In genomic region chr18:47100214-47100831, GRCh38 we compare ENCODE assay signal across 8 cellular contexts. TPM values are rescaled to one million over a fixed set of nuclear protein-coding genes. Genes with fewer than 3 reads are reported as not detected.
DNase-seq lines count a peak whose midpoint lies in the region; ATAC-seq and TF ChIP-seq lines count a peak whose summit lies in the region.

No MANE protein-coding gene starts in this region.

- H2BK15ac ChIP-seq in mesenchymal stem cell (ENCODE audit: low read depth, poor library complexity, severe bottlenecking): no peak overlapping the region

- H3K23ac ChIP-seq in mesenchymal stem cell (ENCODE audit: low read length in 2 of 2): no peak overlapping the region

- CTCF ChIA-PET in activated CD8-positive, alpha-beta T cell treated with anti-CD3 and anti-CD28 coated beads for 36 hours (lab: Charles Lee): interaction anchor here (0.6 to 7.6 kb wide), 10 partner anchors 10 to 648 kb away, joined by 3 to 65 read pairs (median 4); no protein-coding TSS in a partner anchor

- H3K14ac ChIP-seq in mesenchymal stem cell (ENCODE audit: low read length in 2 of 2): no peak overlapping the region

- no peak overlapping the region for H3K9ac ChIP-seq in mesenchymal stem cell (ENCODE audit: low read length)

- no peaks in the 10 kb centered on the region for H3K27me3 Mint-ChIP-seq in activated CD8-positive, alpha-beta T cell treated with anti-CD3 and anti-CD28 coated beads for 36 hours

- no peak overlapping the region for H3K4me3 Mint-ChIP-seq in activated CD8-positive, alpha-beta T cell treated with anti-CD3 and anti-CD28 coated beads for 36 hours

- no peak overlapping the region for H2AK5ac ChIP-seq in mesenchymal stem cell (ENCODE audit: low read length, severe bottlenecking)

- intact Hi-C loops in activated CD8-positive, alpha-beta T cell treated with anti-CD3 and anti-CD28 coated beads for 36 hours (cut with micrococcal nuclease): loop anchor here (1.0 to 10.0 kb wide), 2 partner anchors 105 to 644 kb away; no protein-coding TSS in a partner anchor

- DNase-seq in AG09309 (ENCODE audit: low read depth): no peak
- DNase-seq in NCI-H345 treated with DMSO at 0.1 percent for 48 hours (lab: John Stamatoyannopoulos, UW; ENCODE audit: unreplicated experiment): peak; percentile 37
- peak; percentile 70 for DNase-seq in activated CD8-positive, alpha-beta T cell treated with anti-CD3 and anti-CD28 coated beads for 36 hours
- DNase-seq in effector memory CD4-positive, alpha-beta T cell: peak; percentile 19 to 41 (median 33)
- peak; percentile 52 for DNase-seq in mesenchymal stem cell
- peak; percentile 14 to 27 for DNase-seq in stimulated activated CD8-positive, alpha-beta memory T cell treated with anti-CD3 and anti-CD28 coated beads, Interleukin-4, amount 100 ng/mL, for 1 hour (ENCODE audit: low read depth in 2 of 2, low spot score in 1 of 2)

- H4K8ac ChIP-seq in mesenchymal stem cell (ENCODE audit: low read length): no peak overlapping the region

- no peak overlapping the region for H3K27ac Mint-ChIP-seq in activated CD8-positive, alpha-beta T cell treated with anti-CD3 and anti-CD28 coated beads for 36 hours

- H3K36me3 Mint-ChIP-seq in activated CD8-positive, alpha-beta T cell treated with anti-CD3 and anti-CD28 coated beads for 36 hours (ENCODE audit: low read depth): peaks cover 2% of the 10 kb centered on the region

- H3K9me3 Mint-ChIP-seq in activated CD8-positive, alpha-beta T cell treated with anti-CD3 and anti-CD28 coated beads for 36 hours: no peaks in the 10 kb centered on the region

- no peaks in the 10 kb centered on the region for H3K9me3 ChIP-seq in effector memory CD4-positive, alpha-beta T cell (ENCODE audit: control insufficient read depth, low read length)
- no peaks in the 10 kb centered on the region for H3K9me3 ChIP-seq in mesenchymal stem cell (ENCODE audit: control insufficient read depth, low read length)

- H3K27ac ChIP-seq in effector memory CD4-positive, alpha-beta T cell (ENCODE audit: insufficient read depth, low read length, poor library complexity, severe bottlenecking): no peak overlapping the region
- no peak overlapping the region for H3K27ac ChIP-seq in mesenchymal stem cell (ENCODE audit: low read length, poor library complexity, severe bottlenecking)

- no peaks in the 10 kb centered on the region for H3K4me1 Mint-ChIP-seq in activated CD8-positive, alpha-beta T cell treated with anti-CD3 and anti-CD28 coated beads for 36 hours (ENCODE audit: low read depth)

- H2AFZ ChIP-seq in mesenchymal stem cell (ENCODE audit: low read depth, low read length): no peak overlapping the region

- no peak overlapping the region for H3K4me2 ChIP-seq in mesenchymal stem cell (ENCODE audit: low read length, poor library complexity, severe bottlenecking)

- H3K4me3 ChIP-seq in AG09309 (ENCODE audit: control insufficient read depth, low read depth, low read length): no peak overlapping the region
- H3K4me3 ChIP-seq in effector memory CD4-positive, alpha-beta T cell (ENCODE audit: insufficient read depth, low read depth, low read length, poor library complexity, severe bottlenecking): no peak overlapping the region
- no peak overlapping the region for H3K4me3 ChIP-seq in mesenchymal stem cell (ENCODE audit: insufficient read depth in 1 of 2, low read depth in 1 of 2, low read length in 2 of 2)

- H2BK120ac ChIP-seq in mesenchymal stem cell (ENCODE audit: low read depth, low read length): no peak overlapping the region

- ATAC-seq in GM19397 (IDR thresholded peaks at IDR 0.05; ENCODE audit: unreplicated experiment) (peak; percentile 63), HG03139 (IDR thresholded peaks at IDR 0.05; ENCODE audit: unreplicated experiment) (no peak)
- ATAC-seq in activated CD8-positive, alpha-beta T cell treated with anti-CD3 and anti-CD28 coated beads for 36 hours: peak; percentile 72

- peak; percentile 87 for TF ChIP-seq CTCF in AG09309 (IDR thresholded peaks at IDR 0.05; ENCODE audit: control insufficient read depth, insufficient read depth, low read depth, low read length, missing control alignments)
- TF ChIP-seq CTCF in activated CD8-positive, alpha-beta T cell treated with anti-CD3 and anti-CD28 coated beads for 36 hours (IDR thresholded peaks at IDR 0.05): peak; percentile 72

- H3K4ac ChIP-seq in mesenchymal stem cell (ENCODE audit: low read depth in 1 of 2, low read length in 2 of 2): no peak overlapping the region

- no peak overlapping the region for H2BK12ac ChIP-seq in mesenchymal stem cell (ENCODE audit: low read length in 2 of 2)

- POLR2A ChIA-PET in activated CD8-positive, alpha-beta T cell treated with anti-CD3 and anti-CD28 coated beads for 36 hours (lab: Charles Lee): no interaction called here

- no peaks in the 10 kb centered on the region for H3K36me3 ChIP-seq in effector memory CD4-positive, alpha-beta T cell (ENCODE audit: control insufficient read depth, insufficient read depth, low read length)
- H3K36me3 ChIP-seq in mesenchymal stem cell (ENCODE audit: control insufficient read depth in 1 of 2, insufficient read depth in 2 of 2, low read depth in 1 of 2, low read length in 2 of 2): peaks cover 3 to 45% of the 10 kb centered on the region in 2 experiments

- H3K4me1 ChIP-seq in effector memory CD4-positive, alpha-beta T cell (ENCODE audit: control insufficient read depth, insufficient read depth, low read length, poor library complexity, severe bottlenecking): no peaks in the 10 kb centered on the region
- H3K4me1 ChIP-seq in mesenchymal stem cell (ENCODE audit: control insufficient read depth, insufficient read depth, low read depth, low read length): peaks cover 2% of the 10 kb centered on the region

- no peak overlapping the region for H2BK5ac ChIP-seq in mesenchymal stem cell (ENCODE audit: low read depth, low read length, poor library complexity, severe bottlenecking)

- no peak overlapping the region for H3K18ac ChIP-seq in mesenchymal stem cell (ENCODE audit: low read depth in 1 of 2, low read length in 2 of 2)

- H4K91ac ChIP-seq in mesenchymal stem cell (ENCODE audit: low read length): no peak overlapping the region

- no peaks in the 10 kb centered on the region for H3K27me3 ChIP-seq in effector memory CD4-positive, alpha-beta T cell (replicated peaks; ENCODE audit: control insufficient read depth, insufficient read depth, low read length, poor library complexity, severe bottlenecking)
- H3K27me3 ChIP-seq in mesenchymal stem cell (ENCODE audit: control insufficient read depth in 1 of 2, insufficient read depth in 1 of 2, low read length in 2 of 2): no peaks in the 10 kb centered on the region

- 42% methylated on average over 12 of the region's 12 CpGs for WGBS in mesenchymal stem cell

- H3K79me1 ChIP-seq in mesenchymal stem cell (replicated peaks; ENCODE audit: low read length, poor library complexity, severe bottlenecking): no peaks in the 10 kb centered on the region

RNA-seq across cellular contexts. Expression of gene HDHD2, which starts 50.0 kb away (rescaled TPM):
- total RNA-seq in activated CD8-positive, alpha-beta T cell treated with anti-CD3 and anti-CD28 coated beads for 36 hours: 10 to 100 TPM; 28.1 to 32.2 TPM
- 14.1 TPM for polyA plus RNA-seq in mesenchymal stem cell (2013, experiment 1 of 2)
- 15.1 TPM for polyA plus RNA-seq in mesenchymal stem cell (2013, experiment 2 of 2)
